ENCODE assay signal across 37 cellular contexts in the genomic region with DNA sequence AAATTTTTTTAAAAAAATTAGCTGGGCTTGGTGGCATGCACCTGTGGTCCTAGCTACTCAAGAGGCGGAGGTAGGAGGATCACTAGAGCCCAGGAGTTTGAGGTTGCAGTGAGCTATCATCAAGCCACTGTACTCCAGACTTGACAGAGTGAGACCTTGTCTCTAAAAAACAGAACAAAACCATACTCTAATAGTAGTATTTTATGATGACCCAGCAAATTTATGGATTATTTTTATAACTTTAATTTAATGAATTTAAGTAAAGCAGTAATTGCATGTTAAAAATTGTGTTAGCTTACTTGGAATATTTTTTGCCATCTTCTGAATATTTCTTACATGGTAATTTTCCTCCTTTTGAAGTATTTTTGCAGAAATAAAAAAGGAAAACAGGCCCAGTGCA. TPM values are rescaled to one million over a fixed set of nuclear protein-coding genes. Genes with fewer than 3 reads are reported as not detected.
"Had no signal": no experiment of that assay in that cellular context is flagged by ENCODE, and none has a peak within 500 bp of the region (broad histone marks: within the 10 kb centered on the region; RNA-seq: fewer than 3 reads in every experiment).

No MANE protein-coding gene starts in this region.

- H3K36me3 ChIP-seq: neutrophil, ovary, spleen, suprapubic skin, tibial artery, transverse colon, upper lobe of left lung, vagina had no signal

- H3K9ac ChIP-seq: parathyroid adenoma had no signal

- H3K9me3 ChIP-seq: neutrophil, ovary, psoas muscle, spleen, suprapubic skin, testis, tibial artery, transverse colon, upper lobe of left lung, vagina had no signal

- H3K27ac ChIP-seq: neutrophil, ovary, parathyroid adenoma, psoas muscle, skin epidermis, spleen, suprapubic skin, testis, tibial artery, transverse colon, upper lobe of left lung, vagina had no signal

- FAIRE-seq: urothelium cell line had no signal

- H3K9me3 Mint-ChIP-seq: naive B cell; natural killer cell treated with Interleukin-12 subunit alpha and Interleukin-12 subunit beta and Interleukin-15 and Interleukin-18, amount 100 ng/mL, for 72 hours; stimulated activated memory B cell treated with anti-CD40 and anti-IgM and Interleukin-4, amounts not matched to agents 10 μg/mL and 1 μg/mL and 100 μg/mL, for 72 hours; stimulated activated naive CD8-positive, alpha-beta T cell treated with anti-CD3 and anti-CD28 coated beads, Interleukin-15, amount 100 ng/mL, for 72 hours had no signal

- H3K4me3 ChIP-seq: ovary, psoas muscle, skin epidermis, smooth muscle cell, spleen, suprapubic skin, testis, tibial artery, transverse colon, upper lobe of left lung, vagina had no signal

- H3K36me3 Mint-ChIP-seq: naive B cell; naive thymus-derived CD8-positive, alpha-beta T cell; natural killer cell treated with Interleukin-12 subunit alpha and Interleukin-12 subunit beta and Interleukin-15 and Interleukin-18, amount 100 ng/mL, for 72 hours; stimulated activated memory B cell treated with anti-CD40 and anti-IgM and Interleukin-4, amounts not matched to agents 10 μg/mL and 1 μg/mL and 100 μg/mL, for 72 hours had no signal

- H3K27me3 Mint-ChIP-seq: progenitor cell of endocrine pancreas had no signal

- DNase-seq: naive B cell; naive thymus-derived CD8-positive, alpha-beta T cell; nephron progenitor cell; nucleus accumbens; ovary; posterior cingulate gyrus; psoas muscle; right cardiac atrium; spleen; stimulated activated CD4-positive, alpha-beta T cell treated with anti-CD3 and anti-CD28 coated beads, Interleukin-12 subunit alpha, Interleukin-12 subunit beta, amount 100 ng/mL, for 4 hours; stimulated activated CD4-positive, alpha-beta T cell treated with anti-CD3 and anti-CD28 coated beads, Interleukin-1b, Interleukin-23, amount 100 ng/mL, for 48 hours; stimulated activated CD4-positive, alpha-beta T cell treated with anti-CD3 and anti-CD28 coated beads, Interleukin-4, amount 100 ng/mL, for 1 hour; stimulated activated CD4-positive, alpha-beta T cell treated with anti-CD3 and anti-CD28 coated beads, Interleukin-4, amount 100 ng/mL, for 4 hours; stimulated activated CD8-positive, alpha-beta memory T cell treated with anti-CD3 and anti-CD28 coated beads, Interleukin-4, amount 100 ng/mL, for 48 hours; stimulated activated naive CD4-positive, alpha-beta T cell; stimulated activated naive CD8-positive, alpha-beta T cell treated with anti-CD3 and anti-CD28 coated beads, Interleukin-15, amount 100 ng/mL, for 72 hours; stimulated activated naive CD8-positive, alpha-beta T cell treated with anti-CD3 and anti-CD28 coated beads, Interleukin-15, Interleukin-2, amounts not matched to agents 100 U/mL and 50 U/mL, for 24 hours; substantia nigra; testis; tibial artery; transverse colon; upper lobe of left lung had no signal

- H3K4me2 ChIP-seq: smooth muscle cell had no signal

- H3K79me2 ChIP-seq: parathyroid adenoma had no signal

- H3K4me1 ChIP-seq: parathyroid adenoma, psoas muscle, spleen, suprapubic skin, testis, tibial artery, transverse colon, upper lobe of left lung, vagina had no signal

- H3K27ac Mint-ChIP-seq: naive B cell; naive thymus-derived CD8-positive, alpha-beta T cell; natural killer cell treated with Interleukin-12 subunit alpha and Interleukin-12 subunit beta and Interleukin-15 and Interleukin-18, amount 100 ng/mL, for 72 hours; nephron progenitor cell; progenitor cell of endocrine pancreas; stimulated activated memory B cell treated with anti-CD40 and anti-IgM and Interleukin-4, amounts not matched to agents 10 μg/mL and 1 μg/mL and 100 μg/mL, for 72 hours had no signal

- H2AFZ ChIP-seq: parathyroid adenoma had no signal

- H3K27me3 ChIP-seq: ovary, testis, tibial artery, transverse colon, upper lobe of left lung, vagina had no signal

- ATAC-seq: naive thymus-derived CD8-positive, alpha-beta T cell; natural killer cell treated with Interleukin-12 subunit alpha and Interleukin-12 subunit beta and Interleukin-15 and Interleukin-18, amount 100 ng/mL, for 72 hours; psoas muscle; right cardiac atrium; sciatic nerve; stimulated activated memory B cell treated with anti-CD40 and anti-IgM and Interleukin-4, amounts not matched to agents 10 μg/mL and 1 μg/mL and 100 μg/mL, for 72 hours; stimulated activated naive CD8-positive, alpha-beta T cell treated with anti-CD3 and anti-CD28 coated beads, Interleukin-15, amount 100 ng/mL, for 72 hours; stimulated activated naive CD8-positive, alpha-beta T cell treated with anti-CD3 and anti-CD28 coated beads, Interleukin-15, Interleukin-2, amounts not matched to agents 100 U/mL and 50 U/mL, for 24 hours had no signal

- H3K4me3 Mint-ChIP-seq: naive B cell; naive thymus-derived CD8-positive, alpha-beta T cell; natural killer cell treated with Interleukin-12 subunit alpha and Interleukin-12 subunit beta and Interleukin-15 and Interleukin-18, amount 100 ng/mL, for 72 hours; nephron progenitor cell; neural crest cell; stimulated activated memory B cell treated with anti-CD40 and anti-IgM and Interleukin-4, amounts not matched to agents 10 μg/mL and 1 μg/mL and 100 μg/mL, for 72 hours; stimulated activated naive CD8-positive, alpha-beta T cell treated with anti-CD3 and anti-CD28 coated beads, Interleukin-15, amount 100 ng/mL, for 72 hours had no signal

- H3K4me1 Mint-ChIP-seq: naive B cell; naive thymus-derived CD8-positive, alpha-beta T cell; neural crest cell; stimulated activated memory B cell treated with anti-CD40 and anti-IgM and Interleukin-4, amounts not matched to agents 10 μg/mL and 1 μg/mL and 100 μg/mL, for 72 hours; stimulated activated naive CD8-positive, alpha-beta T cell treated with anti-CD3 and anti-CD28 coated beads, Interleukin-15, amount 100 ng/mL, for 72 hours had no signal

RNA-seq across cellular contexts. Expression of a gene that starts 48.3 kb away (rescaled TPM):
- total RNA-seq: naive thymus-derived CD8-positive, alpha-beta T cell; omental fat pad; progenitor cell of endocrine pancreas; psoas muscle; renal cortical epithelial cell; right cardiac atrium; sciatic nerve; smooth muscle cell; spleen; suprapubic skin; transverse colon; ureter; vagina had no signal
- polyA plus RNA-seq: naive thymus-derived CD8-positive, alpha-beta T cell; right cardiac atrium; smooth muscle cell; spleen had no signal

RNA-seq across cellular contexts. Expression of a gene that starts 58.4 kb away (rescaled TPM):
- total RNA-seq: naive thymus-derived CD8-positive, alpha-beta T cell; natural killer cell treated with Interleukin-12 subunit alpha and Interleukin-12 subunit beta and Interleukin-15 and Interleukin-18, amount 100 ng/mL, for 72 hours; omental fat pad; progenitor cell of endocrine pancreas; psoas muscle; renal cortical epithelial cell; right cardiac atrium; sciatic nerve; smooth muscle cell; spleen; suprapubic skin; transverse colon; ureter; vagina had no signal
- polyA plus RNA-seq: naive thymus-derived CD8-positive, alpha-beta T cell; ovary; psoas muscle; right cardiac atrium; smooth muscle cell; spleen had no signal
